33 cellular contexts compared by ENCODE assay signal in genomic region chr5:40217509-40217908, GRCh38.
"Had no signal": no experiment of that assay in that cellular context is flagged by ENCODE, and none has a peak within 500 bp of the region (broad histone marks: within the 10 kb centered on the region; RNA-seq: fewer than 3 reads in every experiment).

No MANE protein-coding gene starts in this region.

- DNase-seq: activated CD4-positive, alpha-beta T cell treated with anti-CD3 and anti-CD28 coated beads for 1 hour; activated CD4-positive, alpha-beta T cell treated with anti-CD3 and anti-CD28 coated beads, Interleukin-2, amount 10 ng/mL, durations not matched to agents 7 days and 5 days; activated CD4-positive, alpha-beta T cell treated with anti-CD3 and anti-CD28 coated beads, Interleukin-2, amount 50 U/mL, for 48 hours; activated CD4-positive, CD25-positive, alpha-beta regulatory T cell; activated CD8-positive, alpha-beta memory T cell treated with anti-CD3 and anti-CD28 coated beads for 24 hours; activated CD8-positive, alpha-beta memory T cell treated with anti-CD3 and anti-CD28 coated beads, Interleukin-2, amount 10 ng/mL, durations not matched to agents 7 days and 5 days; activated CD8-positive, alpha-beta memory T cell treated with anti-CD3 and anti-CD28 coated beads, Interleukin-2, amount 50 U/mL, for 48 hours; activated effector memory CD4-positive, alpha-beta T cell treated with anti-CD3 and anti-CD28 coated beads, Interleukin-2, amount 50 U/mL, for 16 hours; activated naive CD4-positive, alpha-beta T cell; activated naive CD4-positive, alpha-beta T cell treated with anti-CD3 and anti-CD28 coated beads, Interleukin-2, amount 50 U/mL, for 16 hours; activated naive CD8-positive, alpha-beta T cell treated with anti-CD3 and anti-CD28 coated beads for 36 hours; amniotic stem cell; aorta; brain microvascular endothelial cell; central memory CD4-positive, alpha-beta T cell; Kasumi-1; KG1; MG63; NCI-H1048; NCI-H1105 treated with DMSO at 0.1 percent for 48 hours; NCI-H1436; NCI-H1694; NCI-H1930; NCI-H2081 treated with DMSO at 0.1 percent for 48 hours; NCI-H345; NCI-H526; NCI-H748 treated with DMSO at 0.1 percent for 48 hours; NK-92 treated with Interleukin-12 subunit alpha and Interleukin-12 subunit beta, amount 100 ng/mL, for 24 hours; Right ventricle myocardium superior; SW 1271; T-helper 1 cell; T-helper 9 cell; WERI-Rb-1 had no signal

- H3K36me3 ChIP-seq: brain microvascular endothelial cell, MG63, WERI-Rb-1 had no signal

- H3K27ac Mint-ChIP-seq: activated CD4-positive, alpha-beta T cell treated with anti-CD3 and anti-CD28 coated beads, Interleukin-2, amount 10 ng/mL, durations not matched to agents 7 days and 5 days; activated CD8-positive, alpha-beta memory T cell treated with anti-CD3 and anti-CD28 coated beads, Interleukin-2, amount 10 ng/mL, durations not matched to agents 7 days and 5 days; activated naive CD8-positive, alpha-beta T cell treated with anti-CD3 and anti-CD28 coated beads for 36 hours had no signal

- H3K27me3 ChIP-seq: brain microvascular endothelial cell, MG63 had no signal

- H3K4me3 Mint-ChIP-seq: activated CD4-positive, alpha-beta T cell treated with anti-CD3 and anti-CD28 coated beads, Interleukin-2, amount 10 ng/mL, durations not matched to agents 7 days and 5 days; activated CD8-positive, alpha-beta memory T cell treated with anti-CD3 and anti-CD28 coated beads, Interleukin-2, amount 10 ng/mL, durations not matched to agents 7 days and 5 days; activated naive CD8-positive, alpha-beta T cell treated with anti-CD3 and anti-CD28 coated beads for 36 hours had no signal

- H3K27me3 Mint-ChIP-seq: activated CD4-positive, alpha-beta T cell treated with anti-CD3 and anti-CD28 coated beads, Interleukin-2, amount 10 ng/mL, durations not matched to agents 7 days and 5 days; activated CD8-positive, alpha-beta memory T cell treated with anti-CD3 and anti-CD28 coated beads, Interleukin-2, amount 10 ng/mL, durations not matched to agents 7 days and 5 days had no signal

- H3K4me3 ChIP-seq: MG63 had no signal

- H3K36me3 Mint-ChIP-seq: activated naive CD8-positive, alpha-beta T cell treated with anti-CD3 and anti-CD28 coated beads for 36 hours had no signal

- H3K27ac ChIP-seq: brain microvascular endothelial cell, WERI-Rb-1 had no signal
